In the genomic region with DNA sequence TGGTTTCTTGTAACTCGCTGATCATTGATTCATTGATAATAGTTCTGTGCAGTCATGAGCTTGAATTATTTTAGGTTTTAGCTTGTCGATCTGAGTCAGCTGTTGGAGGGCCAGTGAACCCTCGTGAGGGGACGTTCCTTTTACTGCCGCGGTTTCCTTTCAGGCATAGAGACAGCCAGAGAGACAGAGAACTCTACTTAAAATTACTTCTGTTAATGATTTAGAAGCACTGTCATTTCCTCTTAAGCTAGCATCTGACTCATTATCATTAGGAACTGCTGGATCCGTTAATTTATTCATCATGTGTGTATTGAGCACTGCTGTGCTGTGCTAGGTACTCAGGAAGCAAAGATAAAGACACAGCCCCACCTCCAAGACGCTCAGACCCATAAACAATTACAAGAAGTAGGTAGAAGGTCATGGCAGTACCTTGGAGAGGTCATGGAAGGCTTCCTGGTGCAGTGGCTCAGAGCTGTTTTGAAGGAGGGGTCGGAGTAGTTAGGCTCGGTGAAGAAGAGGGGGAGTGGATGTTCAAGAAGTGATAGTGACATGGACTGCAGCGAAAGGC, we compare ENCODE assay signal across 8 cellular contexts. TPM values are rescaled to one million over a fixed set of nuclear protein-coding genes. Genes with fewer than 3 reads are reported as not detected.
DNase-seq lines count a peak whose midpoint lies in the region; ATAC-seq and TF ChIP-seq lines count a peak whose summit lies in the region.

No MANE protein-coding gene starts in this region.

- H3K14ac ChIP-seq in IMR-90 (replicated peaks; ENCODE audit: low read depth, low read length): 0 out of 2 replicates have a peak overlapping the region, but pooled peaks have one; percentile 10

- peak overlapping the region; percentile 36 for H2BK20ac ChIP-seq in IMR-90 (ENCODE audit: low read depth, low read length)

- peaks cover 11 to 71% of the 10 kb centered on the region in 2 experiments; a peak in 3 of 4 replicates for H3K79me1 ChIP-seq in IMR-90 (ENCODE audit: low read depth in 1 of 2, low read length in 2 of 2)

- peak overlapping the region; percentile 55; the same call in 1 of the 2 replicates for H3K23ac ChIP-seq in IMR-90 (ENCODE audit: low read depth, low read length)

- WGBS in IMR-90 (ENCODE audit: extremely low coverage in 2 of 2, insufficient read length in 1 of 2), 2 experiments: no CpG with 5 or more reads among the region's 11 CpGs

- TF ChIP-seq RAD21 in IMR-90 (IDR thresholded peaks at IDR 0.05; ENCODE audit: low read length): no peak

- ATAC-seq in IMR-90 (ENCODE audit: low read depth) (no peak), left lobe of liver (peak; percentile 3), upper lobe of right lung (peak; percentile 21)

- CTCF ChIA-PET in IMR-90 (lab: Yijun Ruan, JAX): no interaction called here

- no peak overlapping the region for H3K18ac ChIP-seq in IMR-90 (ENCODE audit: low read depth, low read length)

- H3K9me1 ChIP-seq in IMR-90 (ENCODE audit: insufficient read depth, low read length): peaks cover 33% of the 10 kb centered on the region

- in situ Hi-C loops in IMR-90 (cut with MboI; ENCODE audit: low sequenced_read_pairs): no loop called here

- H4K91ac ChIP-seq in IMR-90 (ENCODE audit: insufficient read depth, low read depth, low read length): 0 out of 2 replicates have a peak overlapping the region, but pooled peaks have one; percentile 14

- H3K9me3 ChIP-seq in IMR-90 (ENCODE audit: control insufficient read depth, insufficient read depth, low read length) (no peaks in the 10 kb centered on the region), upper lobe of right lung (no peaks in the 10 kb centered on the region), BE2C (no peaks in the 10 kb centered on the region)

- H3K27me3 ChIP-seq in IMR-90 (ENCODE audit: control insufficient read depth, insufficient read depth, low read length) (no peaks in the 10 kb centered on the region), upper lobe of right lung (no peaks in the 10 kb centered on the region), BE2C (no peaks in the 10 kb centered on the region)

- intact Hi-C loops in IMR-90 (cut with micrococcal nuclease) (no loop called here), upper lobe of right lung (cut with DNase I) (no loop called here)

- peak overlapping the region; percentile 66 for H3K4ac ChIP-seq in IMR-90 (ENCODE audit: low read depth, low read length)

- DNase-seq in AML-193 (lab: John Stamatoyannopoulos, UW) (peak; percentile 56 to 71), IMR-90 (no peak), left lobe of liver (ENCODE audit: low spot score) (no peak), upper lobe of right lung (no peak), HuH-7 (ENCODE audit: low spot score) (no peak), BE2C (no peak), hippocampal formation (lab: John Stamatoyannopoulos, UW) (no peak)
- peak; percentile 37 for DNase-seq in activated effector memory CD4-positive, alpha-beta T cell treated with Interleukin-2 at 50 U/mL for 16 hours

- H3K36me3 ChIP-seq in IMR-90 (ENCODE audit: control insufficient read depth, insufficient read depth, low read length) (peaks cover 2% of the 10 kb centered on the region), upper lobe of right lung (no peaks in the 10 kb centered on the region), BE2C (no peaks in the 10 kb centered on the region; the same call in 1 of the 2 replicates)

- H4K5ac ChIP-seq in IMR-90 (ENCODE audit: low read depth, low read length): no peak overlapping the region; the same call in 1 of the 2 replicates

- peak overlapping the region; percentile 76 for H2AK5ac ChIP-seq in IMR-90 (ENCODE audit: low read depth, low read length)

- TF ChIP-seq CTCF in IMR-90 (conservative IDR thresholded peaks at IDR 0.05; ENCODE audit: low read depth, low read length) (no peak), upper lobe of right lung (IDR thresholded peaks at IDR 0.05) (no peak), BE2C (IDR thresholded peaks at IDR 0.05; ENCODE audit: low read depth, low read length) (no peak)

- peak overlapping the region; percentile 23; the same call in 1 of the 2 replicates for H3K4me2 ChIP-seq in IMR-90 (ENCODE audit: low read depth, low read length)

- dilution Hi-C loops in IMR-90 (cut with HindIII; ENCODE audit: low sequenced_read_pairs, unreplicated experiment): no loop called here

- no peak overlapping the region for H3K56ac ChIP-seq in IMR-90 (ENCODE audit: extremely low read depth, insufficient read depth, low read length)

- peak overlapping the region; percentile 65; the same call in 2 of the 3 replicates for H2BK15ac ChIP-seq in IMR-90 (ENCODE audit: low read depth, low read length)

- no peak overlapping the region for H2AK9ac ChIP-seq in IMR-90 (replicated peaks; ENCODE audit: low read depth, low read length, poor library complexity)

- no peak for TF ChIP-seq POLR2A in IMR-90 (IDR thresholded peaks at IDR 0.05; ENCODE audit: low read depth, low read length)

- H2BK5ac ChIP-seq in IMR-90 (ENCODE audit: low read depth, low read length, poor library complexity, severe bottlenecking): peak overlapping the region; percentile 3

- no TSS peak for BruUV-seq in IMR-90 (replicated peaks; lab: Mats Ljungman, UMichigan)

- H3K4me1 ChIP-seq in IMR-90 (ENCODE audit: control insufficient read depth, insufficient read depth, low read length): peaks cover 31% of the 10 kb centered on the region
- peaks cover 89% of the 10 kb centered on the region for H3K4me1 ChIP-seq in upper lobe of right lung
- H3K4me1 ChIP-seq in BE2C: no peaks in the 10 kb centered on the region

- H3K9ac ChIP-seq in IMR-90 (ENCODE audit: low read depth, low read length): no peak overlapping the region

- POLR2A ChIA-PET in IMR-90 (lab: Charles Lee; ENCODE audit: unreplicated experiment): interaction anchor here (0.6 kb wide), 2 partner anchors 9 to 20 kb away, joined by 4 read pairs; no protein-coding TSS in a partner anchor

- no peak overlapping the region for H4K8ac ChIP-seq in IMR-90 (ENCODE audit: low read depth in 2 of 2, low read length in 2 of 2)

- no peak overlapping the region for H2AFZ ChIP-seq in IMR-90 (replicated peaks; ENCODE audit: low read length, poor library complexity)

- H4K20me1 ChIP-seq in IMR-90 (ENCODE audit: insufficient read depth, low read length): peaks cover 27% of the 10 kb centered on the region; the same call in 1 of the 2 replicates

- peak overlapping the region; percentile 39 for H2BK120ac ChIP-seq in IMR-90 (ENCODE audit: low read depth, low read length)

- no peak overlapping the region for H3K4me3 ChIP-seq in IMR-90 (ENCODE audit: insufficient read depth, low read depth, low read length)
- peak overlapping the region; percentile 15 for H3K4me3 ChIP-seq in upper lobe of right lung
- H3K4me3 ChIP-seq in BE2C (ENCODE audit: low read depth, low read length): no peak overlapping the region

- H3K27ac ChIP-seq in IMR-90 (ENCODE audit: insufficient read depth, low read length) (peak overlapping the region; percentile 13; the same call in 1 of the 2 replicates), upper lobe of right lung (peak overlapping the region; percentile 94)

TF ChIP-seq in IMR-90, 13 proteins besides CTCF, POLR2A, EP300 and RAD21:
- TF ChIP-seq BHLHE40 (IDR thresholded peaks at IDR 0.05; ENCODE audit: low read depth, low read length) (no peak), MAZ (IDR thresholded peaks at IDR 0.05; ENCODE audit: borderline replicate concordance, low read depth, low read length) (no peak), CHD1 (IDR thresholded peaks at IDR 0.05; ENCODE audit: low read depth, low read length) (no peak), FOS (IDR thresholded peaks at IDR 0.05; ENCODE audit: low read depth, low read length) (no peak), CEBPB (IDR thresholded peaks at IDR 0.05; ENCODE audit: low read depth, low read length) (no peak), SMC3 (IDR thresholded peaks at IDR 0.05; ENCODE audit: low read depth, low read length) (no peak), RFX5 (IDR thresholded peaks at IDR 0.05; ENCODE audit: low read depth, low read length) (no peak), MXI1 (IDR thresholded peaks at IDR 0.05; ENCODE audit: borderline replicate concordance, low read depth, low read length) (no peak), RCOR1 (IDR thresholded peaks at IDR 0.05; ENCODE audit: insufficient replicate concordance, low read length) (no peak), NFE2L2 (IDR thresholded peaks at IDR 0.05; ENCODE audit: low read depth, low read length) (no peak), MAFK (IDR thresholded peaks at IDR 0.05; ENCODE audit: low read depth, low read length) (no peak)
- TF ChIP-seq, protein P1, sequence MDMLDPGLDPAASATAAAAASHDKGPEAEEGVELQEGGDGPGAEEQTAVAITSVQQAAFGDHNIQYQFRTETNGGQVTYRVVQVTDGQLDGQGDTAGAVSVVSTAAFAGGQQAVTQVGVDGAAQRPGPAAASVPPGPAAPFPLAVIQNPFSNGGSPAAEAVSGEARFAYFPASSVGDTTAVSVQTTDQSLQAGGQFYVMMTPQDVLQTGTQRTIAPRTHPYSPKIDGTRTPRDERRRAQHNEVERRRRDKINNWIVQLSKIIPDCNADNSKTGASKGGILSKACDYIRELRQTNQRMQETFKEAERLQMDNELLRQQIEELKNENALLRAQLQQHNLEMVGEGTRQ (IDR thresholded peaks at IDR 0.05; ENCODE audit: low read depth, low read length): no peak
- TF ChIP-seq, protein P2, sequence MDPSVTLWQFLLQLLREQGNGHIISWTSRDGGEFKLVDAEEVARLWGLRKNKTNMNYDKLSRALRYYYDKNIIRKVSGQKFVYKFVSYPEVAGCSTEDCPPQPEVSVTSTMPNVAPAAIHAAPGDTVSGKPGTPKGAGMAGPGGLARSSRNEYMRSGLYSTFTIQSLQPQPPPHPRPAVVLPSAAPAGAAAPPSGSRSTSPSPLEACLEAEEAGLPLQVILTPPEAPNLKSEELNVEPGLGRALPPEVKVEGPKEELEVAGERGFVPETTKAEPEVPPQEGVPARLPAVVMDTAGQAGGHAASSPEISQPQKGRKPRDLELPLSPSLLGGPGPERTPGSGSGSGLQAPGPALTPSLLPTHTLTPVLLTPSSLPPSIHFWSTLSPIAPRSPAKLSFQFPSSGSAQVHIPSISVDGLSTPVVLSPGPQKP (IDR thresholded peaks at IDR 0.05; ENCODE audit: borderline replicate concordance, low read depth, low read length): no peak

RNA-seq across cellular contexts. Expression of a gene that starts 3.2 kb away (rescaled TPM):
- total RNA-seq in IMR-90 (2012; rRNA removed) (14.4 and 18.5 TPM in 2 replicates), left lobe of liver (9.1 TPM), upper lobe of right lung (95.5 TPM)
- polyA plus RNA-seq in IMR-90 (2012; rRNA removed): 35.5 and 43.2 TPM in 2 replicates
- 26.3 and 45.8 TPM in 2 replicates for polyA plus RNA-seq in IMR-90 (2012; cell fraction: cytosol; rRNA removed)
- polyA plus RNA-seq in IMR-90 (2012; cell fraction: nucleus; rRNA removed; ENCODE audit: low replicate concordance): 189 and 191 TPM in 2 replicates
- polyA plus RNA-seq in BE2C (2012; ENCODE audit: insufficient read depth, insufficient read length, low read depth): 66.0 TPM

RNA-seq across cellular contexts. Expression of a gene that starts 21.8 kb away (rescaled TPM):
- 19.7 and 19.9 TPM in 2 replicates for total RNA-seq in IMR-90 (2012; rRNA removed)
- 18.3 and 19.2 TPM in 2 replicates for polyA plus RNA-seq in IMR-90 (2012; rRNA removed)
- 29.0 and 102 TPM in 2 replicates for polyA plus RNA-seq in IMR-90 (2012; cell fraction: cytosol; rRNA removed)
- 163 and 202 TPM in 2 replicates for polyA plus RNA-seq in IMR-90 (2012; cell fraction: nucleus; rRNA removed; ENCODE audit: low replicate concordance)
- 2.7 TPM for total RNA-seq in left lobe of liver
- total RNA-seq in upper lobe of right lung: 82.0 TPM
- 0.52 TPM for polyA plus RNA-seq in BE2C (2012; ENCODE audit: insufficient read depth, insufficient read length, low read depth)

Comparison
In these comparisons a context has a peak if more than half of its experiments do, and no peak if none do; other contexts are left out.
1. DNase-seq: peak in AML-193 (2 of 2) and activated effector memory CD4-positive, alpha-beta T cell treated with Interleukin-2 at 50 U/mL for 16 hours (single experiment); none in IMR-90 (single experiment), left lobe of liver (single experiment), upper lobe of right lung (single experiment), HuH-7 (single experiment), BE2C (single experiment) and hippocampal formation (0 of 2).